ENCODE assay signal across 21 cellular contexts in the genomic region with DNA sequence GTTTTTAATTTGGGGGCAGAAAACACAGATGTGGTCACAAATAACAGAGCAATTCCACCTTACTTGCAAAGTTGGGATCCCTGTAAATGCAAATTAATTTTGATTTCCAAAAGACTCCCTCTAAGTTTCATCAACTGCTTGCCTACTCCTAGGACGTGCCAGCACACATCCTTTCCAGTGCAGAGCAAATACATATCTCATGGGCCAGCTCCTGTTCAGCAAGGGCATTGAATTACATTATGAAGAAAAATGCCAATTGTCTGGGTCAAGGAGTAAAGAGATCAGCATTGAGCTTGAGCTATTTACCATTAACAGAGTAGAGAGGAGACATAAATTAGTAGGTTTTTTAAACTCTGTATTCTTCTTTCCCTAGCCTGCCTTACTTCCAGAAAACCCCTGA. TPM values are rescaled to one million over a fixed set of nuclear protein-coding genes. Genes with fewer than 3 reads are reported as not detected.
A peak's percentile ranks its signal among the peaks of the same experiment; 100 is the strongest.
DNase-seq lines count a peak whose midpoint lies in the region; ATAC-seq, FAIRE-seq and TF ChIP-seq lines count a peak whose summit lies in the region.
"Had no signal": no experiment of that assay in that cellular context is flagged by ENCODE, and none has a peak within 500 bp of the region (broad histone marks: within the 10 kb centered on the region; RNA-seq: fewer than 3 reads in every experiment).

No MANE protein-coding gene starts in this region.

- no peak overlapping the region for H2AFZ ChIP-seq in keratinocyte (ENCODE audit: control insufficient read depth, low read length)

- no peak for TF ChIP-seq POLR2A in breast epithelium (IDR thresholded peaks at IDR 0.05)

- H3K36me3 ChIP-seq in breast epithelium (no peaks in the 10 kb centered on the region), ascending aorta (peaks cover 5% of the 10 kb centered on the region in 2 donors), keratinocyte (ENCODE audit: control insufficient read depth in 2 of 2, extremely low read depth in 1 of 2, insufficient read depth in 2 of 2, low read length in 2 of 2) (no peaks in the 10 kb centered on the region), aorta (ENCODE audit: control insufficient read depth in 1 of 2, insufficient read depth in 2 of 2, low read length in 1 of 2) (peaks cover 0 to 5% of the 10 kb centered on the region in 2 donors)
- H3K36me3 ChIP-seq: BLaER1, HAP-1 had no signal

- H3K27ac Mint-ChIP-seq in MCF 10A (ENCODE audit: low read depth, unreplicated experiment) = peak overlapping the region; percentile 33
- H3K27ac Mint-ChIP-seq: CD8-positive, alpha-beta T cell had no signal

- DNase-seq in MCF 10A (ENCODE audit: unreplicated experiment) (no peak), breast epithelium (ENCODE audit: low spot score in 2 of 2) (no peak), ascending aorta (ENCODE audit: low spot score in 2 of 2) (no peak), keratinocyte (ENCODE audit: low read depth, low spot score) (no peak), aorta (no peak), NCI-H748 treated with DMSO at 0.1 percent for 48 hours (lab: John Stamatoyannopoulos, UW) (no peak), ureter (ENCODE audit: low spot score) (no peak)
- DNase-seq: 8988T; CD8-positive, alpha-beta T cell; COR-L47; DMS 273 treated with DMSO at 0.1 percent for 48 hours; DMS53; DND-41; EL had no signal

- ATAC-seq in aorta (ENCODE audit: low FRiP score) = peak; percentile 19
- no peak for ATAC-seq in GM18519 (IDR thresholded peaks at IDR 0.05; ENCODE audit: low FRiP score, unreplicated experiment)
- ATAC-seq: CD8-positive, alpha-beta T cell; GM12878; HepG2 had no signal

- no peaks in the 10 kb centered on the region for H3K9me1 ChIP-seq in keratinocyte (ENCODE audit: control insufficient read depth, extremely low read depth, insufficient read depth, low read length)

- H3K79me2 ChIP-seq in keratinocyte (ENCODE audit: control insufficient read depth, insufficient read depth, low read length) = no peaks in the 10 kb centered on the region

- H3K4me2 ChIP-seq in keratinocyte (ENCODE audit: control insufficient read depth, extremely low read depth, insufficient read depth, low read depth, low read length) = no peak overlapping the region
- H3K4me2 ChIP-seq: BLaER1 had no signal

- H3K36me3 Mint-ChIP-seq in MCF 10A (ENCODE audit: insufficient read depth, unreplicated experiment) = peaks cover 34% of the 10 kb centered on the region
- H3K36me3 Mint-ChIP-seq: CD8-positive, alpha-beta T cell had no signal

- no peak overlapping the region for H3K9ac ChIP-seq in keratinocyte (ENCODE audit: control insufficient read depth, extremely low read depth, insufficient read depth, low read length)
- H3K9ac ChIP-seq: BLaER1 had no signal

- no TSS peak for BruUV-seq in MCF 10A (replicated peaks; lab: Mats Ljungman, UMichigan)

- no peaks in the 10 kb centered on the region for H4K20me1 ChIP-seq in keratinocyte (ENCODE audit: control insufficient read depth, extremely low read depth, insufficient read depth, low read length)
- H4K20me1 ChIP-seq: BLaER1 had no signal

- CTCF ChIA-PET in MCF 10A (lab: Yijun Ruan, JAX) = interaction anchor here (2.0 to 2.1 kb wide), 2 partner anchors 16 to 118 kb away, joined by 7 to 8 read pairs; no protein-coding TSS in a partner anchor

- peaks cover 30% of the 10 kb centered on the region for H3K4me1 Mint-ChIP-seq in MCF 10A (ENCODE audit: insufficient read depth, unreplicated experiment)

- no peaks in the 10 kb centered on the region for H3K9me3 ChIP-seq in breast epithelium
- H3K9me3 ChIP-seq in ascending aorta = no peaks in the 10 kb centered on the region
- no peaks in the 10 kb centered on the region for H3K9me3 ChIP-seq in keratinocyte (ENCODE audit: control insufficient read depth, low read depth, low read length)
- no peaks in the 10 kb centered on the region for H3K9me3 ChIP-seq in aorta (ENCODE audit: control insufficient read depth, low read length)
- H3K9me3 ChIP-seq: BLaER1, HAP-1 had no signal

- H3K27me3 Mint-ChIP-seq in MCF 10A (ENCODE audit: insufficient read depth, unreplicated experiment) = no peaks in the 10 kb centered on the region

- FAIRE-seq in keratinocyte (lab: Jason Lieb, UNC) = peak; percentile 20
- FAIRE-seq: GM12878, GM19239, HepG2 had no signal

- no peaks in the 10 kb centered on the region for H3K9me3 Mint-ChIP-seq in MCF 10A (ENCODE audit: unreplicated experiment)
- H3K9me3 Mint-ChIP-seq: CD8-positive, alpha-beta T cell had no signal

- TF ChIP-seq CTCF in MCF 10A (IDR thresholded peaks at IDR 0.05; ENCODE audit: unreplicated experiment) = no peak
- TF ChIP-seq CTCF in breast epithelium (IDR thresholded peaks at IDR 0.05) = no peak
- TF ChIP-seq CTCF in ascending aorta (IDR thresholded peaks at IDR 0.05) = no peak
- no peak for TF ChIP-seq CTCF in keratinocyte (optimal IDR thresholded peaks at IDR 0.05 in 1 of 3, IDR thresholded peaks at IDR 0.05 in 1 of 3, conservative IDR thresholded peaks at IDR 0.05 in 1 of 3; ENCODE audit: extremely low read depth in 1 of 3, insufficient read depth in 2 of 3, low read length in 3 of 3)

- POLR2A ChIA-PET in MCF 10A (lab: Yijun Ruan, JAX) = interaction anchor here (1.0 kb wide), 2 partner anchors 9 to 15 kb away, joined by 3 read pairs; no protein-coding TSS in a partner anchor

- no peaks in the 10 kb centered on the region for H3K4me1 ChIP-seq in breast epithelium
- H3K4me1 ChIP-seq in ascending aorta = peaks cover 0 to 53% of the 10 kb centered on the region in 2 donors
- H3K4me1 ChIP-seq in keratinocyte (ENCODE audit: control insufficient read depth, extremely low read depth, insufficient read depth, low read length) = no peaks in the 10 kb centered on the region
- H3K4me1 ChIP-seq in aorta (ENCODE audit: control insufficient read depth in 1 of 2, insufficient read depth in 2 of 2, low read length in 2 of 2) = peaks cover 10 to 24% of the 10 kb centered on the region in 2 donors
- H3K4me1 ChIP-seq: BLaER1, HAP-1 had no signal

- H3K4me3 Mint-ChIP-seq in MCF 10A (ENCODE audit: unreplicated experiment) = no peak overlapping the region
- H3K4me3 Mint-ChIP-seq: CD8-positive, alpha-beta T cell had no signal

- intact Hi-C loops in MCF 10A (cut with micrococcal nuclease) (no loop called here), breast epithelium (cut with DNase I; ENCODE audit: low total_unique reads) (no loop called here), ascending aorta (cut with DNase I) (loop anchor here (10.0 kb wide), 1 partner anchor 1437 kb away; a partner anchor contains a TSS), aorta (cut with DNase I) (no loop called here)

- H3K4me3 ChIP-seq in breast epithelium (no peak overlapping the region), ascending aorta (no peak overlapping the region), keratinocyte (ENCODE audit: control insufficient read depth in 2 of 3, extremely low read depth in 1 of 3, insufficient read depth in 2 of 3, low read depth in 1 of 3, low read length in 3 of 3) (no peak overlapping the region), aorta (ENCODE audit: low read length in 2 of 2) (no peak overlapping the region)
- H3K4me3 ChIP-seq: BLaER1, GM12878, HAP-1 had no signal

- H3K27ac ChIP-seq in breast epithelium = no peak overlapping the region
- H3K27ac ChIP-seq in ascending aorta = peak overlapping the region; percentile 13 to 55
- H3K27ac ChIP-seq in keratinocyte (ENCODE audit: control insufficient read depth, insufficient read depth, low read length) = no peak overlapping the region
- peak overlapping the region in 1 of 2 donors; percentile 18 for H3K27ac ChIP-seq in aorta (ENCODE audit: low read depth in 1 of 2, low read length in 2 of 2)
- H3K27ac ChIP-seq: BLaER1 had no signal

- dilution Hi-C loops in keratinocyte (cut with MboI; ENCODE audit: extremely low pct_ligation_motif_present, low sequenced_read_pairs) = no loop called here

- 2 to 13% methylated on average over 1 of the region's 1 CpG for WGBS in aorta, 2 donors

- H3K27me3 ChIP-seq in breast epithelium = no peaks in the 10 kb centered on the region
- no peaks in the 10 kb centered on the region for H3K27me3 ChIP-seq in ascending aorta
- H3K27me3 ChIP-seq in keratinocyte (ENCODE audit: control insufficient read depth, extremely low read depth, insufficient read depth, low read length) = no peaks in the 10 kb centered on the region
- no peaks in the 10 kb centered on the region for H3K27me3 ChIP-seq in aorta (ENCODE audit: control insufficient read depth in 1 of 2, insufficient read depth in 2 of 2, low read length in 1 of 2)
- H3K27me3 ChIP-seq: BLaER1 had no signal

RNA-seq across cellular contexts. Expression of a gene that starts 18.8 kb away (rescaled TPM):
- 123 and 211 TPM in 2 replicates for total RNA-seq in MCF 10A (2022)
- 10 to 100 TPM; 13.5 to 60.3 (median 42.0) TPM for total RNA-seq in breast epithelium
- total RNA-seq in ascending aorta = 38.4 TPM
- polyA plus RNA-seq in keratinocyte = 3.5 to 6.0 TPM (median 5.4 TPM) in 3 replicates
- polyA plus RNA-seq in keratinocyte (2011; ENCODE audit: low read depth) = 1.4 TPM
- 7.0 and 7.4 TPM in 2 replicates for polyA plus RNA-seq in keratinocyte (2011; cell fraction: cytosol; rRNA removed)
- polyA plus RNA-seq in keratinocyte (2011; cell fraction: nucleus; rRNA removed) = 3.0 and 4.1 TPM in 2 replicates
- 3.4 and 5.2 TPM in 2 replicates for polyA plus RNA-seq in keratinocyte (2012; ENCODE audit: low replicate concordance)
- polyA minus RNA-seq in keratinocyte = 4.5 to 13.9 TPM (median 5.1 TPM) in 3 replicates
- 5.6 TPM for polyA minus RNA-seq in keratinocyte (2011; cell fraction: cytosol; rRNA and poly(A)+ RNA removed)
- 3.4 and 4.0 TPM in 2 replicates for polyA minus RNA-seq in keratinocyte (2011; cell fraction: nucleus; rRNA and poly(A)+ RNA removed)
- total RNA-seq in aorta = 10 to 100 TPM; 44.8 to 88.6 TPM
- 10 to 100 TPM; 66.5 to 67.2 TPM for polyA plus RNA-seq in aorta
- 25.8 TPM for total RNA-seq in ureter
- total RNA-seq: CD8-positive, alpha-beta T cell; G401; GM12878 had no signal
- polyA plus RNA-seq: GM12878 had no signal

Comparison
In these comparisons a context has a peak if more than half of its experiments do, and no peak if none do; other contexts are left out.
1. H3K27ac ChIP-seq: peak in ascending aorta (2 of 2); none in breast epithelium (0 of 2) and keratinocyte (single experiment).